ENCODE assay signal across 8 cellular contexts in the genomic region with DNA sequence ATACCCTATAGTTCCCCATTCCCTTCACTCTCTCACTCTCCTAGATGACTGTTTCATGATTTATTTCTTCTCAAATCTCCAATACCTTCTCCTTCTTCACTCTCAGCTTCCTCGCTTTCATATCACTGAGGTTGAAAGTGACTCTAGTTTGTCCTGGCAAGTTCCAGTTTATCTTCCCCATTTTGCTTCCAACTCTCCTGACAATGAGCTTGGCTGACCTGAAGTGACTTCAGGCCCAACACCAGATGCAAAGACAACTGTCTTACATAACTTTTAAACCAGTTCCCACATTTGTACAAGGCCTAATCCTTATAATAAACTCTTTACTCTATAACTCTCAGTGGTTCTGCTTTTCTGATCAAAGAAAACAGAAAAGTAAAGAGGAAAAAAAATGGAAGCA.
"Had no signal": no experiment of that assay in that cellular context is flagged by ENCODE, and none has a peak within 500 bp of the region (broad histone marks: within the 10 kb centered on the region; RNA-seq: fewer than 3 reads in every experiment).

No MANE protein-coding gene starts in this region.

- H3K9me3 ChIP-seq: HAP-1 had no signal

- DNase-seq: GM23248, GOT3, H7, HFFc6, IMR-90 had no signal

- H3K4me1 ChIP-seq: HAP-1 had no signal

- H3K4me3 ChIP-seq: GM23248, HAP-1, K562 had no signal

- H3K27ac ChIP-seq: GM23248, HL-60 had no signal

- H3K36me3 ChIP-seq: HAP-1 had no signal

- H3K27ac Mint-ChIP-seq: HFFc6 had no signal

- H3K4me3 Mint-ChIP-seq: HFFc6 had no signal

- H3K9me3 Mint-ChIP-seq: HFFc6 had no signal
